23 cellular contexts compared by ENCODE assay signal in genomic region chr4:137198791-137199190, GRCh38.
"Had no signal": no experiment of that assay in that cellular context is flagged by ENCODE, and none has a peak within 500 bp of the region (broad histone marks: within the 10 kb centered on the region; RNA-seq: fewer than 3 reads in every experiment).

No MANE protein-coding gene starts in this region.

- H3K4me3 ChIP-seq: MG63 had no signal

- FAIRE-seq: HepG2, RCC 7860 had no signal

- H3K9ac ChIP-seq: SK-N-SH had no signal

- H3K27me3 ChIP-seq: MG63 had no signal

- H3K4me2 ChIP-seq: SK-N-SH had no signal

- H3K36me3 ChIP-seq: MG63 had no signal

- H3K9me3 ChIP-seq: MG63, SK-N-SH had no signal

- DNase-seq: IMR-90, Karpas-422, KG1, MG63, NCI-H1092, NCI-H1105 treated with DMSO at 0.1 percent for 48 hours, NCI-H1417 treated with DMSO at 0.1 percent for 48 hours, NCI-H146, NCI-H1694 treated with DMSO at 0.1 percent for 48 hours, NCI-H1930, NCI-H2081, NCI-H2171, NCI-H226, NCI-H446, NCI-H510A, NCI-H524 treated with DMSO at 0.1 percent for 48 hours, NCI-H69, NCI-H774, RPMI8226, SHP77, SK-N-SH had no signal

- ATAC-seq: HepG2 had no signal
